In genomic region chr1:31155216-31155806, GRCh38 we compare ENCODE assay signal across 8 cellular contexts.
DNase-seq lines count a peak whose midpoint lies in the region; ATAC-seq and TF ChIP-seq lines count a peak whose summit lies in the region.

No MANE protein-coding gene starts in this region.

- no peaks in the 10 kb centered on the region for H3K79me2 ChIP-seq in HCT116 (ENCODE audit: insufficient read depth, low read length)

- H3K9me3 ChIP-seq in HCT116 (ENCODE audit: control insufficient read depth in 1 of 2, insufficient read depth in 1 of 2, low read depth in 1 of 2, low read length in 2 of 2) (no peaks in the 10 kb centered on the region), lung (ENCODE audit: control insufficient read depth in 2 of 2, insufficient read depth in 1 of 2, low read length in 1 of 2) (no peaks in the 10 kb centered on the region)

- no peak for TF ChIP-seq RAD21 in HCT116 (IDR thresholded peaks at IDR 0.05; ENCODE audit: low read depth)

- peak overlapping the region; percentile 76 for H3K9ac ChIP-seq in HCT116 (ENCODE audit: low read length)

- H3K27ac ChIP-seq in HCT116 (ENCODE audit: low read depth, low read length) (peak overlapping the region; percentile 88), lung (ENCODE audit: low read depth in 1 of 2, low read length in 1 of 2) (peak overlapping the region; percentile 80 to 90)

- no peak overlapping the region for H2AFZ ChIP-seq in HCT116 (ENCODE audit: low read depth, low read length, poor library complexity, severe bottlenecking)

- POLR2A ChIA-PET in HCT116 (lab: Charles Lee) = interaction anchor here (0.6 kb wide), 1 partner anchor 83 kb away, joined by 3 read pairs; no protein-coding TSS in a partner anchor

- ATAC-seq in HCT116 = peak; percentile 86
- peak; percentile 90 for ATAC-seq in lung (ENCODE audit: insufficient read depth, low FRiP score)

- peak; percentile 49 for DNase-seq in GDM1 (lab: John Stamatoyannopoulos, UW)
- DNase-seq in HCT116 (ENCODE audit: low read depth, low spot score) = no peak
- peak; percentile 78 for DNase-seq in NCI-H226
- peak; percentile 83 for DNase-seq in activated CD4-positive, alpha-beta T cell treated with anti-CD3 and anti-CD28 coated beads for 48 hours
- DNase-seq in dermis blood vessel endothelial cell = peak; percentile 53
- peak; percentile 67 for DNase-seq in lung (ENCODE audit: low spot score)
- DNase-seq in stimulated activated CD4-positive, alpha-beta T cell treated with anti-CD3 and anti-CD28 coated beads, TNF-alpha, amount 100 ng/mL, for 48 hours (ENCODE audit: low read depth in 3 of 3) = peak; percentile 34 to 57 (median 57)
- no peak for DNase-seq in GM19240 (ENCODE audit: insufficient read length, low spot score)

- BruUV-seq in HCT116 (replicated peaks; lab: Mats Ljungman, UMichigan) = no TSS peak

- H3K36me3 ChIP-seq in HCT116 (ENCODE audit: control insufficient read depth in 1 of 2, insufficient read depth in 2 of 2, low read length in 2 of 2) (no peaks in the 10 kb centered on the region), lung (ENCODE audit: control insufficient read depth in 2 of 2, insufficient read depth in 2 of 2, low read length in 2 of 2) (no peaks in the 10 kb centered on the region)

- H3K4me3 ChIP-seq in HCT116 (replicated peaks in 1 of 2; ENCODE audit: low read depth in 1 of 2, low read length in 2 of 2) = peak overlapping the region; percentile 58 to 62
- H3K4me3 ChIP-seq in lung = peak overlapping the region; percentile 58

- RAD21 ChIA-PET in HCT116 (lab: Charles Lee; ENCODE audit: low non-redundant PET in 1 of 2, low total read pairs in 2 of 2, uncharacterized antibody in 2 of 2, unreplicated experiment in 2 of 2) = no interaction called here

- WGBS in lung, 2 donors = 0 to 1% methylated on average over 35 to 46 of the region's 46 CpGs

- no peak for TF ChIP-seq POLR2A in HCT116 (IDR thresholded peaks at IDR 0.05; ENCODE audit: borderline replicate concordance, extremely low read depth, insufficient read depth, insufficient read length)

- H3K27me3 ChIP-seq in HCT116 (ENCODE audit: insufficient read depth, low read length) = no peaks in the 10 kb centered on the region
- H3K27me3 ChIP-seq in lung (ENCODE audit: control insufficient read depth, insufficient read depth) = no peaks in the 10 kb centered on the region

- H4K20me1 ChIP-seq in HCT116 (ENCODE audit: insufficient read depth) = no peaks in the 10 kb centered on the region

- TF ChIP-seq CTCF in HCT116 (IDR thresholded peaks at IDR 0.05 in 2 of 3, conservative IDR thresholded peaks at IDR 0.05 in 1 of 3; ENCODE audit: borderline replicate concordance in 1 of 3, insufficient read depth in 1 of 3, low read depth in 2 of 3, low read length in 2 of 3) (peak in 2 of 3 experiments; percentile 24 to 27; a peak in 1 of 6 replicates), lung (IDR thresholded peaks at IDR 0.05; ENCODE audit: control extremely low read depth, extremely low read depth) (no peak)

- H3K9me2 ChIP-seq in HCT116 (ENCODE audit: insufficient read depth) = no peaks in the 10 kb centered on the region

- H3K4me1 ChIP-seq in HCT116 (ENCODE audit: control insufficient read depth in 1 of 2, insufficient read depth in 2 of 2, low read length in 2 of 2) (peaks cover 9 to 21% of the 10 kb centered on the region in 2 experiments), lung (ENCODE audit: control insufficient read depth in 2 of 2, insufficient read depth in 2 of 2, low read length in 2 of 2) (no peaks in the 10 kb centered on the region)

- intact Hi-C loops in HCT116 (cut with micrococcal nuclease) = loop anchor here (10.0 kb wide), 1 partner anchor 91 kb away; the partner anchor contains the start of gene PUM1

- peak overlapping the region; percentile 90 for H3K4me2 ChIP-seq in HCT116 (ENCODE audit: low read length)

- CTCF ChIA-PET in HCT116 (lab: Charles Lee) = interaction anchor here (1.6 kb wide), 1 partner anchor 8 kb away, joined by 4 read pairs; no protein-coding TSS in a partner anchor

TF ChIP-seq in HCT116, 20 proteins besides CTCF, POLR2A, EP300 and RAD21:
- TF ChIP-seq EZH2 (IDR thresholded peaks at IDR 0.05) (no peak), MAX (IDR thresholded peaks at IDR 0.05) (peak; percentile 93), CBX3 (IDR thresholded peaks at IDR 0.05; ENCODE audit: low read depth) (no peak), SIN3A (IDR thresholded peaks at IDR 0.05; ENCODE audit: low read depth) (peak; percentile 72; the same call in 1 of the 2 replicates), POLR2AphosphoS5 (IDR thresholded peaks at IDR 0.05; ENCODE audit: low read depth, low read length) (peak; percentile 74), ZFX (IDR thresholded peaks at IDR 0.05) (peak; percentile 50; the same call in 1 of the 2 replicates)

Comparison
In these comparisons a context has a peak if more than half of its experiments do, and no peak if none do; other contexts are left out.
1. DNase-seq: peak in GDM1 (single experiment), NCI-H226 (single experiment), activated CD4-positive, alpha-beta T cell treated with anti-CD3 and anti-CD28 coated beads for 48 hours (single experiment), dermis blood vessel endothelial cell (single experiment), lung (single experiment) and stimulated activated CD4-positive, alpha-beta T cell treated with anti-CD3 and anti-CD28 coated beads, TNF-alpha, amount 100 ng/mL, for 48 hours (3 of 3); none in HCT116 (single experiment) and GM19240 (single experiment).